26 cellular contexts compared by ENCODE assay signal in genomic region chr6:30547454-30547853, GRCh38.
"Had no signal": no experiment of that assay in that cellular context is flagged by ENCODE, and none has a peak within 500 bp of the region (broad histone marks: within the 10 kb centered on the region; RNA-seq: fewer than 3 reads in every experiment).

No MANE protein-coding gene starts in this region.

- ATAC-seq: activated T-helper 17 cell treated with anti-CD3 and anti-CD28 coated beads, Interleukin-2, amount 50 U/mL, for 72 hours; Panc1; Right ventricle myocardium inferior had no signal

- H3K27me3 Mint-ChIP-seq: activated B cell treated with CpG ODN at 0.5 μM for 24 hours; activated CD4-positive, alpha-beta memory T cell treated with anti-CD3 and anti-CD28 coated beads for 36 hours; activated CD4-positive, alpha-beta T cell treated with anti-CD3 and anti-CD28 coated beads, Interleukin-2, amount 10 ng/mL, durations not matched to agents 24 days and 14 days; activated naive CD8-positive, alpha-beta T cell; activated T-helper 17 cell treated with anti-CD3 and anti-CD28 coated beads, Interleukin-2, amount 50 U/mL, for 72 hours; brain had no signal

- H3K9me3 Mint-ChIP-seq: activated B cell treated with CpG ODN at 0.5 μM for 24 hours; activated CD4-positive, alpha-beta memory T cell treated with anti-CD3 and anti-CD28 coated beads for 36 hours; activated CD4-positive, alpha-beta T cell treated with anti-CD3 and anti-CD28 coated beads, Interleukin-2, amount 10 ng/mL, durations not matched to agents 24 days and 14 days; activated naive CD4-positive, alpha-beta T cell treated with anti-CD3 and anti-CD28 coated beads for 36 hours; activated T-helper 17 cell treated with anti-CD3 and anti-CD28 coated beads, Interleukin-2, amount 50 U/mL, for 72 hours; brain; T-helper 1 cell treated with Interleukin-12 subunit alpha and Interleukin-12 subunit beta and Interleukin-4 antibody, amounts not matched to agents 30 μg/mL and 1 μg/mL, for 36 hours had no signal

- H3K27ac Mint-ChIP-seq: activated CD4-positive, alpha-beta memory T cell treated with anti-CD3 and anti-CD28 coated beads for 36 hours; activated naive CD4-positive, alpha-beta T cell treated with anti-CD3 and anti-CD28 coated beads for 36 hours; activated T-helper 17 cell treated with anti-CD3 and anti-CD28 coated beads, Interleukin-2, amount 50 U/mL, for 72 hours; brain; T-helper 1 cell treated with Interleukin-12 subunit alpha and Interleukin-12 subunit beta and Interleukin-4 antibody, amounts not matched to agents 30 μg/mL and 1 μg/mL, for 36 hours had no signal

- H3K4me3 Mint-ChIP-seq: activated B cell treated with CpG ODN at 0.5 μM for 24 hours; activated CD4-positive, alpha-beta memory T cell treated with anti-CD3 and anti-CD28 coated beads for 36 hours; activated CD4-positive, alpha-beta T cell treated with anti-CD3 and anti-CD28 coated beads, Interleukin-2, amount 10 ng/mL, durations not matched to agents 24 days and 14 days; activated naive CD4-positive, alpha-beta T cell treated with anti-CD3 and anti-CD28 coated beads for 36 hours; activated naive CD8-positive, alpha-beta T cell; activated T-helper 17 cell treated with anti-CD3 and anti-CD28 coated beads, Interleukin-2, amount 50 U/mL, for 72 hours; brain; T-helper 1 cell treated with Interleukin-12 subunit alpha and Interleukin-12 subunit beta and Interleukin-4 antibody, amounts not matched to agents 30 μg/mL and 1 μg/mL, for 36 hours had no signal

- DNase-seq: activated B cell treated with CpG ODN at 0.5 μM for 24 hours; activated CD4-positive, alpha-beta memory T cell treated with anti-CD3 and anti-CD28 coated beads for 36 hours; activated CD4-positive, alpha-beta T cell treated with anti-CD3 and anti-CD28 coated beads for 1 hour; activated CD4-positive, alpha-beta T cell treated with anti-CD3 and anti-CD28 coated beads, Interleukin-2, amount 10 ng/mL, durations not matched to agents 24 days and 14 days; activated CD8-positive, alpha-beta memory T cell treated with anti-CD3 and anti-CD28 coated beads for 24 hours; activated gamma-delta T cell; activated naive CD4-positive, alpha-beta T cell treated with anti-CD3 and anti-CD28 coated beads for 36 hours; activated T-cell treated with anti-CD3 and anti-CD28 coated beads, Interleukin-2, amount 50 U/mL, for 48 hours; amygdala; Karpas-422; MM.1S; NCI-H1105; NCI-H1436; NCI-H1694 treated with DMSO at 0.1 percent for 48 hours; NCI-H2029 treated with DMSO at 0.1 percent for 48 hours; NCI-H510A treated with DMSO at 0.1 percent for 48 hours; NCI-H69; OCI-M1; RPMI8226; T-helper 9 cell had no signal
